Comparison of ENCODE assay signal across 8 cellular contexts in the genomic region with DNA sequence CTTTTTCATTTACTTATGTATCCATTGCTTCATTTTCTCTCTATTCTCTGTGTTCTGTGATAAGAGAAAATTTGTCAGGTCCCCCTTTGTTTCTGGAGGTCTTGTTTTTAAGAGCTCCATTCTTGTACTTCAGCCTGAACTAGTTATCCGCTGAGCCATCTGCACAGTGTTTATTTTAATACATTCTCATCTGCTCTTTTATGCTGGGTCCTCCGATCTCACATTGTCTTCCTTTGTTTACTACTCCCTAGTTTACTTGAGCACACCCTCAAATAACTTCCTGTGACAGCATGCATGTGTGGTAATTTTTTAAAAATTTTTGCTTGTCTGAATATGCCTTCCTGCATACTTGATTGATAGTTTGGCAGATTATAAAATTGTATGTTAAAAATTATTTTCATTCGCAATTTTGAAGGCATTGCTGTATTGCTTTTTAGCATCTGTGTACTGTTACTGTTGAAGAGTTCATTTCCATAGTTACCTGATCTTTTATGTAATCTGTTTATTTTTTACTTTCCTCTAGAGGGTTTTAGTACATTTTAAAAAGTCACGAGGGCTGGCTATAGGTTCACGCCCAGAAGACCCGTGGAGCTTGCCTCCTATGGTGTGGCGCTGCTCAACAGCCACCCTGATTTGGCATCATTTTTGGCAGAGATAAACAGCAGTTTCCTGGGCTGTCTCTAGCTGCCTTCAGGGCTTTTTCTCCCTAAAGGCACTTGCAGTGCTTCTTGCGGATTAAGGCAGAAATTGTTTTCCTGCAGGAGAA. TPM values are rescaled to one million over a fixed set of nuclear protein-coding genes. Genes with fewer than 3 reads are reported as not detected.
DNase-seq lines count a peak whose midpoint lies in the region; ATAC-seq and TF ChIP-seq lines count a peak whose summit lies in the region.

No MANE protein-coding gene starts in this region.

- H3K27me3 ChIP-seq in IMR-90 (ENCODE audit: control insufficient read depth, insufficient read depth, low read length) = no peaks in the 10 kb centered on the region
- no peaks in the 10 kb centered on the region for H3K27me3 ChIP-seq in left ventricle myocardium inferior (ENCODE audit: low read depth)
- no peaks in the 10 kb centered on the region for H3K27me3 ChIP-seq in skeletal muscle satellite cell (ENCODE audit: control insufficient read depth, insufficient read depth, low read length)

- no peak overlapping the region for H3K14ac ChIP-seq in IMR-90 (replicated peaks; ENCODE audit: low read depth, low read length)

- no CpG with 5 or more reads among the region's 8 CpGs for WGBS in IMR-90 (ENCODE audit: extremely low coverage in 2 of 2, insufficient read length in 1 of 2), 2 experiments

- H3K4me2 ChIP-seq in IMR-90 (ENCODE audit: low read depth, low read length) (peak overlapping the region; percentile 48), skeletal muscle satellite cell (ENCODE audit: low read length) (peak overlapping the region; percentile 46)

- no peak overlapping the region for H2BK5ac ChIP-seq in IMR-90 (ENCODE audit: low read depth, low read length, poor library complexity, severe bottlenecking)

- dilution Hi-C loops in IMR-90 (cut with HindIII; ENCODE audit: low sequenced_read_pairs, unreplicated experiment) = no loop called here

- CTCF ChIA-PET in IMR-90 (lab: Yijun Ruan, JAX) = no interaction called here

- H3K27ac Mint-ChIP-seq in T-helper 2 cell treated with Interferon-gamma antibody and Interleukin-4, amounts not matched to agents 5 μg/mL and 100 μg/mL, for 36 hours = peak overlapping the region; percentile 26

- no peak overlapping the region for H4K5ac ChIP-seq in IMR-90 (ENCODE audit: low read depth, low read length)

- intact Hi-C loops in IMR-90 (cut with micrococcal nuclease) (no loop called here), left ventricle myocardium inferior (cut with micrococcal nuclease) (no loop called here)

- H3K27ac ChIP-seq in IMR-90 (ENCODE audit: insufficient read depth, low read length) = peak overlapping the region; percentile 13; the same call in 1 of the 2 replicates
- H3K27ac ChIP-seq in left ventricle myocardium inferior (replicated peaks) = peak overlapping the region; percentile 16

- no TSS peak for BruUV-seq in IMR-90 (replicated peaks; lab: Mats Ljungman, UMichigan)

- H3K9ac ChIP-seq in IMR-90 (ENCODE audit: low read depth, low read length) (no peak overlapping the region), skeletal muscle satellite cell (ENCODE audit: low read depth, low read length) (no peak overlapping the region)

- peaks cover 35% of the 10 kb centered on the region; the same call in 1 of the 2 replicates for H4K20me1 ChIP-seq in IMR-90 (ENCODE audit: insufficient read depth, low read length)

- peaks cover 22% of the 10 kb centered on the region for H3K4me1 Mint-ChIP-seq in T-helper 2 cell treated with Interferon-gamma antibody and Interleukin-4, amounts not matched to agents 5 μg/mL and 100 μg/mL, for 36 hours (ENCODE audit: low read depth)

- no peaks in the 10 kb centered on the region for H3K36me3 ChIP-seq in IMR-90 (ENCODE audit: control insufficient read depth, insufficient read depth, low read length)
- no peaks in the 10 kb centered on the region for H3K36me3 ChIP-seq in left ventricle myocardium inferior
- H3K36me3 ChIP-seq in skeletal muscle satellite cell (ENCODE audit: insufficient read depth, low read length) = no peaks in the 10 kb centered on the region

- no peak overlapping the region for H3K4ac ChIP-seq in IMR-90 (ENCODE audit: low read depth, low read length)

- no peak overlapping the region for H3K56ac ChIP-seq in IMR-90 (ENCODE audit: extremely low read depth, insufficient read depth, low read length)

- no peak overlapping the region for H2BK120ac ChIP-seq in IMR-90 (ENCODE audit: low read depth, low read length)

- peak; percentile 75 for ATAC-seq in IMR-90 (ENCODE audit: low read depth)
- ATAC-seq in GM19397 (IDR thresholded peaks at IDR 0.05; ENCODE audit: unreplicated experiment) = no peak
- no peak for ATAC-seq in GM21526 (IDR thresholded peaks at IDR 0.05; ENCODE audit: low FRiP score, unreplicated experiment)
- no peak for ATAC-seq in HG03139 (IDR thresholded peaks at IDR 0.05; ENCODE audit: unreplicated experiment)

- POLR2A ChIA-PET in IMR-90 (lab: Charles Lee; ENCODE audit: unreplicated experiment) = no interaction called here

- H2BK15ac ChIP-seq in IMR-90 (ENCODE audit: low read depth, low read length) = no peak overlapping the region

- no peak overlapping the region for H3K18ac ChIP-seq in IMR-90 (ENCODE audit: low read depth, low read length)

- H2AFZ ChIP-seq in IMR-90 (replicated peaks; ENCODE audit: low read length, poor library complexity) = no peak overlapping the region

- H3K79me1 ChIP-seq in IMR-90 (ENCODE audit: low read depth in 1 of 2, low read length in 2 of 2) = peaks cover 13 to 66% of the 10 kb centered on the region in 2 experiments

- no peaks in the 10 kb centered on the region for H3K9me3 Mint-ChIP-seq in T-helper 2 cell treated with Interferon-gamma antibody and Interleukin-4, amounts not matched to agents 5 μg/mL and 100 μg/mL, for 36 hours

- H3K4me3 ChIP-seq in IMR-90 (ENCODE audit: insufficient read depth, low read depth, low read length) (no peak overlapping the region), left ventricle myocardium inferior (no peak overlapping the region), skeletal muscle satellite cell (ENCODE audit: low read length) (no peak overlapping the region)

- peak; percentile 22 for DNase-seq in AG20443 (ENCODE audit: low spot score)
- peak; percentile 55 for DNase-seq in IMR-90
- DNase-seq in T-helper 2 cell treated with Interferon-gamma antibody and Interleukin-4, amounts not matched to agents 5 μg/mL and 100 μg/mL, for 36 hours (ENCODE audit: low spot score) = no peak
- no peak for DNase-seq in left ventricle myocardium inferior

- TF ChIP-seq POLR2A in IMR-90 (IDR thresholded peaks at IDR 0.05; ENCODE audit: low read depth, low read length) = no peak

- peaks cover 2% of the 10 kb centered on the region for H3K36me3 Mint-ChIP-seq in T-helper 2 cell treated with Interferon-gamma antibody and Interleukin-4, amounts not matched to agents 5 μg/mL and 100 μg/mL, for 36 hours (ENCODE audit: low read depth)

- no peak overlapping the region for H4K91ac ChIP-seq in IMR-90 (ENCODE audit: insufficient read depth, low read depth, low read length)

- no peak overlapping the region for H2AK5ac ChIP-seq in IMR-90 (ENCODE audit: low read depth, low read length)

- in situ Hi-C loops in IMR-90 (cut with MboI; ENCODE audit: low sequenced_read_pairs) = no loop called here

- H2BK20ac ChIP-seq in IMR-90 (ENCODE audit: low read depth, low read length) = no peak overlapping the region

- no peak for TF ChIP-seq CTCF in IMR-90 (conservative IDR thresholded peaks at IDR 0.05; ENCODE audit: low read depth, low read length)
- no peak for TF ChIP-seq CTCF in left ventricle myocardium inferior (IDR thresholded peaks at IDR 0.05; ENCODE audit: borderline replicate concordance)

- no peak overlapping the region for H4K8ac ChIP-seq in IMR-90 (ENCODE audit: low read depth in 2 of 2, low read length in 2 of 2)

- no peaks in the 10 kb centered on the region for H3K27me3 Mint-ChIP-seq in T-helper 2 cell treated with Interferon-gamma antibody and Interleukin-4, amounts not matched to agents 5 μg/mL and 100 μg/mL, for 36 hours (ENCODE audit: low read depth)

- H3K9me3 ChIP-seq in IMR-90 (ENCODE audit: control insufficient read depth, insufficient read depth, low read length) = no peaks in the 10 kb centered on the region
- no peaks in the 10 kb centered on the region for H3K9me3 ChIP-seq in left ventricle myocardium inferior (replicated peaks)
- H3K9me3 ChIP-seq in skeletal muscle satellite cell (replicated peaks; ENCODE audit: low read length) = no peaks in the 10 kb centered on the region

- no peak overlapping the region for H3K23ac ChIP-seq in IMR-90 (ENCODE audit: low read depth, low read length)

- H3K4me3 Mint-ChIP-seq in T-helper 2 cell treated with Interferon-gamma antibody and Interleukin-4, amounts not matched to agents 5 μg/mL and 100 μg/mL, for 36 hours = peak overlapping the region; percentile 7

- no peak for TF ChIP-seq RAD21 in IMR-90 (IDR thresholded peaks at IDR 0.05; ENCODE audit: low read length)

- H3K4me1 ChIP-seq in IMR-90 (ENCODE audit: control insufficient read depth, insufficient read depth, low read length) (peaks cover 10% of the 10 kb centered on the region), left ventricle myocardium inferior (peaks cover 53% of the 10 kb centered on the region), skeletal muscle satellite cell (ENCODE audit: control insufficient read depth, insufficient read depth, low read length) (peaks cover 31% of the 10 kb centered on the region)

- H3K9me1 ChIP-seq in IMR-90 (ENCODE audit: insufficient read depth, low read length) = peaks cover 4% of the 10 kb centered on the region

- H2AK9ac ChIP-seq in IMR-90 (replicated peaks; ENCODE audit: low read depth, low read length, poor library complexity) = no peak overlapping the region

TF ChIP-seq in IMR-90, 13 proteins besides CTCF, POLR2A, EP300 and RAD21:
- TF ChIP-seq MAFK (IDR thresholded peaks at IDR 0.05; ENCODE audit: low read depth, low read length) (no peak), BHLHE40 (IDR thresholded peaks at IDR 0.05; ENCODE audit: low read depth, low read length) (no peak), NFE2L2 (IDR thresholded peaks at IDR 0.05; ENCODE audit: low read depth, low read length) (no peak)

RNA-seq across cellular contexts. Expression of a gene that starts 31.9 kb away (rescaled TPM):
- total RNA-seq in IMR-90 (2012; rRNA removed) (14.7 and 23.6 TPM in 2 replicates), left ventricle myocardium inferior (7.8 TPM)
- polyA plus RNA-seq in IMR-90 (2012; rRNA removed) = 5.7 and 7.8 TPM in 2 replicates
- polyA plus RNA-seq in IMR-90 (2012; cell fraction: cytosol; rRNA removed) = 1.1 and 1.7 TPM in 2 replicates
- polyA plus RNA-seq in IMR-90 (2012; cell fraction: nucleus; rRNA removed; ENCODE audit: low replicate concordance) = 1.8 and 10.0 TPM in 2 replicates
- total RNA-seq in skeletal muscle satellite cell (2012; rRNA removed) = 10.6 and 19.7 TPM in 2 replicates

Comparison
In these comparisons a context has a peak if more than half of its experiments do, and no peak if none do; other contexts are left out.
1. DNase-seq: peak in AG20443 (single experiment) and IMR-90 (single experiment); none in T-helper 2 cell treated with Interferon-gamma antibody and Interleukin-4, amounts not matched to agents 5 μg/mL and 100 μg/mL, for 36 hours (single experiment) and left ventricle myocardium inferior (single experiment).